10 cellular contexts compared by ENCODE assay signal in the genomic region with DNA sequence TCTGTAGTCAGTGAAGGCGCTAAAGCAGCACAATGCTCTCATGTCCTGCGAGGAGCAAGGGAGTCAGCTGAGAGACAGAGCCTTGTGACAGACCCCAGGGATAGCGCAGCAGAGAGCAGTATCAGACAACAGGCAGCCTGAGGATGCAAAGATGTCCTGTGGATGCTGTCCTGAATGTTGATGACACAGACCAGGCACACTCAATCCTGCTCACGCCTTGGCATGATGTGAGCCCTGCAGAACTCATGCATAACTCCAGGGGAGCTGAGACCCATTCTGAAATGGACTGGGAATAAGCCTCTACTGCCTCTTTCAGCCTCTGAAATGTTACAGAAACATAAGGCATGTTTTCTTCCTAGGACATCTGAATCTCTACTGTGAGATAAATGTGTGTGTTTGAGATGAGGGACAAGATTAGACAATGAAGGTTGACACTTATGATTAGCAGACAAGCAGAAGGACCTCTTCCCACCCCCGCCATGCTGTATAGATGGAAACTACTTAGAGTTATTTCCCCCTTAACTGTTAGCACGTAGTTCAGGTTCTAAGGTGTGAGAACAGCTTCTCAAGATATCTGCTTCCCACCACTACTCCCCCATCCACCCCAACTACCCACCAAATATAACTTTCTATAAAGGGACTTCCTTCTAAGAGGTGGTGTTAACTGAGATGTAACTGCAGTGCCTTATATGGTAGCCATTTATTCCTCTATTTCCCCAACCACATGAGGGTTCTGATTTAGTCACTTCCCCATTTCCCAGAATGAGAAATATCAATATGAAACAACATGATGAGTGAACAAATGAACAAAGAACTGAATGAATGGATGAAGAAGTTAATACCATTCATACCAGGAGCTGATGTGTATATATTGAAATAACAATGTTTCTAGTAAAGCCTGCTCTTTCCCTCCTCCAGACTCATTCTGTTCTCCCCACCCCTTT. TPM values are rescaled to one million over a fixed set of nuclear protein-coding genes. Genes with fewer than 3 reads are reported as not detected.
DNase-seq lines count a peak whose midpoint lies in the region; ATAC-seq and TF ChIP-seq lines count a peak whose summit lies in the region.
"Had no signal": no experiment of that assay in that cellular context is flagged by ENCODE, and none has a peak within 500 bp of the region (broad histone marks: within the 10 kb centered on the region; RNA-seq: fewer than 3 reads in every experiment).

No MANE protein-coding gene starts in this region.

- no peaks in the 10 kb centered on the region for H3K9me3 ChIP-seq in suprapubic skin
- no peaks in the 10 kb centered on the region for H3K9me3 ChIP-seq in WERI-Rb-1 (ENCODE audit: severe bottlenecking)
- H3K9me3 ChIP-seq: right lobe of liver had no signal

- TF ChIP-seq EP300 in suprapubic skin (IDR thresholded peaks at IDR 0.05), result no peak

- H3K27ac Mint-ChIP-seq in activated naive CD8-positive, alpha-beta T cell treated with anti-CD3 and anti-CD28 coated beads, Interleukin-2, amount 10 ng/mL, durations not matched to agents 7 days and 5 days, result peak overlapping the region; percentile 60

- no peak for DNase-seq in activated naive CD8-positive, alpha-beta T cell treated with anti-CD3 and anti-CD28 coated beads, Interleukin-2, amount 10 ng/mL, durations not matched to agents 7 days and 5 days
- DNase-seq in suprapubic skin (ENCODE audit: low spot score in 2 of 2) (no peak), WERI-Rb-1 (no peak), AG20443 (ENCODE audit: low spot score) (no peak), left lobe of liver (ENCODE audit: low spot score) (no peak)
- DNase-seq: PC-3, right lobe of liver had no signal

- POLR2A ChIA-PET in activated naive CD8-positive, alpha-beta T cell treated with anti-CD3 and anti-CD28 coated beads, Interleukin-2, amount 10 ng/mL, durations not matched to agents 7 days and 5 days (lab: Charles Lee), result interaction anchor here (3.1 kb wide), 1 partner anchor 8 kb away, joined by 14 read pairs; a partner anchor contains a TSS

- WGBS in suprapubic skin, result 87% methylated on average over 5 of the region's 6 CpGs

- H3K27ac ChIP-seq in suprapubic skin (no peak overlapping the region), WERI-Rb-1 (no peak overlapping the region)
- H3K27ac ChIP-seq: right lobe of liver had no signal

- ATAC-seq in GM18519 (IDR thresholded peaks at IDR 0.05; ENCODE audit: low FRiP score, unreplicated experiment), result peak; percentile 57
- ATAC-seq in GM21360 (IDR thresholded peaks at IDR 0.05; ENCODE audit: unreplicated experiment), result peak; percentile 58
- ATAC-seq in HG03378 (IDR thresholded peaks at IDR 0.05; ENCODE audit: unreplicated experiment), result peak; percentile 73
- no peak for ATAC-seq in activated naive CD8-positive, alpha-beta T cell treated with anti-CD3 and anti-CD28 coated beads, Interleukin-2, amount 10 ng/mL, durations not matched to agents 7 days and 5 days (ENCODE audit: low read depth)
- ATAC-seq in left lobe of liver, result no peak
- ATAC-seq: PC-3, right lobe of liver had no signal

- no peaks in the 10 kb centered on the region for H3K27me3 ChIP-seq in suprapubic skin
- H3K27me3 ChIP-seq in WERI-Rb-1 (ENCODE audit: insufficient read depth, low read depth, severe bottlenecking), result no peaks in the 10 kb centered on the region
- H3K27me3 ChIP-seq: right lobe of liver had no signal

- H3K9me3 Mint-ChIP-seq in activated naive CD8-positive, alpha-beta T cell treated with anti-CD3 and anti-CD28 coated beads, Interleukin-2, amount 10 ng/mL, durations not matched to agents 7 days and 5 days, result peaks cover 14% of the 10 kb centered on the region

- peaks cover 16% of the 10 kb centered on the region for H3K36me3 Mint-ChIP-seq in activated naive CD8-positive, alpha-beta T cell treated with anti-CD3 and anti-CD28 coated beads, Interleukin-2, amount 10 ng/mL, durations not matched to agents 7 days and 5 days

- no peak for TF ChIP-seq POLR2A in suprapubic skin (IDR thresholded peaks at IDR 0.05)

- peaks cover 4% of the 10 kb centered on the region for H3K4me1 ChIP-seq in suprapubic skin
- H3K4me1 ChIP-seq: right lobe of liver had no signal

- no peak overlapping the region for H3K4me3 Mint-ChIP-seq in activated naive CD8-positive, alpha-beta T cell treated with anti-CD3 and anti-CD28 coated beads, Interleukin-2, amount 10 ng/mL, durations not matched to agents 7 days and 5 days

- H3K27me3 Mint-ChIP-seq in activated naive CD8-positive, alpha-beta T cell treated with anti-CD3 and anti-CD28 coated beads, Interleukin-2, amount 10 ng/mL, durations not matched to agents 7 days and 5 days, result no peaks in the 10 kb centered on the region

- TF ChIP-seq CTCF in suprapubic skin (IDR thresholded peaks at IDR 0.05) (no peak), WERI-Rb-1 (IDR thresholded peaks at IDR 0.05; ENCODE audit: low read depth, low read length) (no peak)

- H3K36me3 ChIP-seq in suprapubic skin, result no peaks in the 10 kb centered on the region
- no peaks in the 10 kb centered on the region for H3K36me3 ChIP-seq in WERI-Rb-1
- H3K36me3 ChIP-seq: right lobe of liver had no signal

- no peak overlapping the region for H3K4me3 ChIP-seq in suprapubic skin
- no peak overlapping the region for H3K4me3 ChIP-seq in WERI-Rb-1 (ENCODE audit: low read depth, low read length)
- H3K4me3 ChIP-seq: right lobe of liver had no signal

- peaks cover 44% of the 10 kb centered on the region for H3K4me1 Mint-ChIP-seq in activated naive CD8-positive, alpha-beta T cell treated with anti-CD3 and anti-CD28 coated beads, Interleukin-2, amount 10 ng/mL, durations not matched to agents 7 days and 5 days

RNA-seq across cellular contexts. Expression of a gene that starts 7.4 kb away (rescaled TPM):
- total RNA-seq in activated naive CD8-positive, alpha-beta T cell treated with anti-CD3 and anti-CD28 coated beads, Interleukin-2, amount 10 ng/mL, durations not matched to agents 7 days and 5 days, result 10 to 100 TPM; 64.4 to 66.7 TPM
- total RNA-seq in suprapubic skin (10 to 100 TPM; 10.3 to 26.9 (median 22.3) TPM), left lobe of liver (20.9 TPM)

Comparison
In these comparisons a context has a peak if more than half of its experiments do, and no peak if none do; other contexts are left out.
1. ATAC-seq: peak in GM18519 (single experiment), GM21360 (single experiment) and HG03378 (single experiment); none in activated naive CD8-positive, alpha-beta T cell treated with anti-CD3 and anti-CD28 coated beads, Interleukin-2, amount 10 ng/mL, durations not matched to agents 7 days and 5 days (single experiment) and left lobe of liver (single experiment).